ENCODE assay signal across 19 cellular contexts in genomic region chr4:54004463-54004862, GRCh38.
"Had no signal": no experiment of that assay in that cellular context is flagged by ENCODE, and none has a peak within 500 bp of the region (broad histone marks: within the 10 kb centered on the region; RNA-seq: fewer than 3 reads in every experiment).

No MANE protein-coding gene starts in this region.

- H3K27me3 Mint-ChIP-seq: activated CD4-positive, alpha-beta memory T cell treated with anti-CD3 and anti-CD28 coated beads for 36 hours; activated CD8-positive, alpha-beta memory T cell treated with anti-CD3 and anti-CD28 coated beads, Interleukin-2, amount 10 ng/mL, durations not matched to agents 7 days and 5 days; activated naive CD4-positive, alpha-beta T cell treated with anti-CD3 and anti-CD28 coated beads, Interleukin-2, amount 10 ng/mL, durations not matched to agents 7 days and 5 days; brain; memory B cell; naive thymus-derived CD8-positive, alpha-beta T cell; T-helper 17 cell had no signal

- H3K27ac ChIP-seq: psoas muscle, transverse colon, WERI-Rb-1 had no signal

- DNase-seq: activated CD4-positive, alpha-beta memory T cell treated with anti-CD3 and anti-CD28 coated beads for 36 hours; activated CD8-positive, alpha-beta memory T cell treated with anti-CD3 and anti-CD28 coated beads, Interleukin-2, amount 10 ng/mL, durations not matched to agents 7 days and 5 days; activated naive CD4-positive, alpha-beta T cell treated with anti-CD3 and anti-CD28 coated beads, Interleukin-2, amount 10 ng/mL, durations not matched to agents 7 days and 5 days; activated T-cell treated with anti-CD3 and anti-CD28 coated beads, Interleukin-2, amount 50 U/mL, for 1 hour; amygdala; central memory CD4-positive, alpha-beta T cell; cortex of kidney; effector memory CD4-positive, alpha-beta T cell; head of caudate nucleus; naive thymus-derived CD8-positive, alpha-beta T cell; nucleus accumbens; psoas muscle; stimulated activated naive CD8-positive, alpha-beta T cell treated with anti-CD3 and anti-CD28 coated beads, Interleukin-15, Interleukin-2, amounts not matched to agents 100 U/mL and 50 U/mL, for 24 hours; T-helper 17 cell; transverse colon; WERI-Rb-1 had no signal

- ATAC-seq: activated CD8-positive, alpha-beta memory T cell treated with anti-CD3 and anti-CD28 coated beads, Interleukin-2, amount 10 ng/mL, durations not matched to agents 7 days and 5 days; naive thymus-derived CD8-positive, alpha-beta T cell; psoas muscle; sciatic nerve; stimulated activated naive CD8-positive, alpha-beta T cell treated with anti-CD3 and anti-CD28 coated beads, Interleukin-15, Interleukin-2, amounts not matched to agents 100 U/mL and 50 U/mL, for 24 hours; T-helper 17 cell had no signal

- H3K36me3 ChIP-seq: transverse colon, WERI-Rb-1 had no signal

- H3K27me3 ChIP-seq: transverse colon had no signal

- H3K4me1 Mint-ChIP-seq: memory B cell had no signal

- H3K9me3 ChIP-seq: psoas muscle, transverse colon had no signal

- H3K9me3 Mint-ChIP-seq: activated CD4-positive, alpha-beta memory T cell treated with anti-CD3 and anti-CD28 coated beads for 36 hours; activated naive CD4-positive, alpha-beta T cell treated with anti-CD3 and anti-CD28 coated beads, Interleukin-2, amount 10 ng/mL, durations not matched to agents 7 days and 5 days; brain; memory B cell; naive thymus-derived CD8-positive, alpha-beta T cell had no signal

- H3K4me3 Mint-ChIP-seq: activated CD4-positive, alpha-beta memory T cell treated with anti-CD3 and anti-CD28 coated beads for 36 hours; activated CD8-positive, alpha-beta memory T cell treated with anti-CD3 and anti-CD28 coated beads, Interleukin-2, amount 10 ng/mL, durations not matched to agents 7 days and 5 days; activated naive CD4-positive, alpha-beta T cell treated with anti-CD3 and anti-CD28 coated beads, Interleukin-2, amount 10 ng/mL, durations not matched to agents 7 days and 5 days; brain; memory B cell; naive thymus-derived CD8-positive, alpha-beta T cell; T-helper 17 cell had no signal

- H3K4me3 ChIP-seq: psoas muscle, transverse colon had no signal

- H3K4me1 ChIP-seq: psoas muscle had no signal

- H3K27ac Mint-ChIP-seq: activated CD4-positive, alpha-beta memory T cell treated with anti-CD3 and anti-CD28 coated beads for 36 hours; activated CD8-positive, alpha-beta memory T cell treated with anti-CD3 and anti-CD28 coated beads, Interleukin-2, amount 10 ng/mL, durations not matched to agents 7 days and 5 days; activated naive CD4-positive, alpha-beta T cell treated with anti-CD3 and anti-CD28 coated beads, Interleukin-2, amount 10 ng/mL, durations not matched to agents 7 days and 5 days; brain; memory B cell; naive thymus-derived CD8-positive, alpha-beta T cell; T-helper 17 cell had no signal
